Comparison of ENCODE assay signal across 32 cellular contexts in genomic region chr1:18582890-18583289, GRCh38. TPM values are rescaled to one million over a fixed set of nuclear protein-coding genes. Genes with fewer than 3 reads are reported as not detected.
"Had no signal": no experiment of that assay in that cellular context is flagged by ENCODE, and none has a peak within 500 bp of the region (broad histone marks: within the 10 kb centered on the region; RNA-seq: fewer than 3 reads in every experiment).

No MANE protein-coding gene starts in this region.

- DNase-seq: hippocampal formation; kidney glomerular epithelial cell; lower lobe of right lung; mammary epithelial cell; mesenchymal stem cell; naive thymus-derived CD8-positive, alpha-beta T cell; occipital lobe; sigmoid colon; small intestine; spleen; stimulated activated CD4-positive, alpha-beta T cell treated with anti-CD3 and anti-CD28 coated beads, Interleukin-4, amount 100 ng/mL, for 24 hours; stimulated activated naive CD4-positive, alpha-beta T cell; trophoblast cell; upper lobe of right lung had no signal

- H3K9me3 Mint-ChIP-seq: naive thymus-derived CD8-positive, alpha-beta T cell; nephron; neural crest cell; stimulated activated effector memory CD8-positive, alpha-beta T cell treated with anti-CD3 and anti-CD28 coated beads, Interleukin-12 subunit alpha, Interleukin-12 subunit beta, amount 100 ng/mL, for 72 hours; stimulated activated naive CD8-positive, alpha-beta T cell treated with anti-CD3 and anti-CD28 coated beads, Interleukin-15, Interleukin-2, amounts not matched to agents 100 ng/mL and 50 ng/mL, for 24 hours had no signal

- H3K36me3 ChIP-seq: lower lobe of right lung, neutrophil, ovary, prostate gland, sigmoid colon, spleen, suprapubic skin, thoracic aorta, tibial artery, upper lobe of right lung had no signal

- H3K36me3 Mint-ChIP-seq: naive thymus-derived CD8-positive, alpha-beta T cell; stimulated activated effector memory CD8-positive, alpha-beta T cell treated with anti-CD3 and anti-CD28 coated beads, Interleukin-12 subunit alpha, Interleukin-12 subunit beta, amount 100 ng/mL, for 72 hours had no signal

- FAIRE-seq: keratinocyte, small intestine, urothelium cell line had no signal

- H3K27ac Mint-ChIP-seq: naive thymus-derived CD8-positive, alpha-beta T cell; nephron; stimulated activated effector memory CD8-positive, alpha-beta T cell treated with anti-CD3 and anti-CD28 coated beads, Interleukin-12 subunit alpha, Interleukin-12 subunit beta, amount 100 ng/mL, for 72 hours; stimulated activated naive CD8-positive, alpha-beta T cell treated with anti-CD3 and anti-CD28 coated beads, Interleukin-15, Interleukin-2, amounts not matched to agents 100 ng/mL and 50 ng/mL, for 24 hours had no signal

- H3K4me1 Mint-ChIP-seq: neural crest cell; stimulated activated effector memory CD8-positive, alpha-beta T cell treated with anti-CD3 and anti-CD28 coated beads, Interleukin-12 subunit alpha, Interleukin-12 subunit beta, amount 100 ng/mL, for 72 hours had no signal

- H3K9me3 ChIP-seq: lower lobe of right lung, neutrophil, ovary, prostate gland, sigmoid colon, spleen, suprapubic skin, thoracic aorta, tibial artery, upper lobe of right lung had no signal

- H3K4me1 ChIP-seq: prostate gland had no signal

- H3K27ac ChIP-seq: lower lobe of right lung, neutrophil, ovary, prostate gland, sigmoid colon, spleen, suprapubic skin, thoracic aorta, tibial artery, upper lobe of right lung had no signal

- H3K4me3 Mint-ChIP-seq: naive thymus-derived CD8-positive, alpha-beta T cell; nephron; neural crest cell; stimulated activated effector memory CD8-positive, alpha-beta T cell treated with anti-CD3 and anti-CD28 coated beads, Interleukin-12 subunit alpha, Interleukin-12 subunit beta, amount 100 ng/mL, for 72 hours; stimulated activated naive CD8-positive, alpha-beta T cell treated with anti-CD3 and anti-CD28 coated beads, Interleukin-15, Interleukin-2, amounts not matched to agents 100 ng/mL and 50 ng/mL, for 24 hours had no signal

- H3K4me3 ChIP-seq: lower lobe of right lung, ovary, prostate gland, sigmoid colon, spleen, suprapubic skin, thoracic aorta, tibial artery, upper lobe of right lung had no signal

- ATAC-seq: left lobe of liver; naive thymus-derived CD8-positive, alpha-beta T cell; stimulated activated effector memory CD8-positive, alpha-beta T cell treated with anti-CD3 and anti-CD28 coated beads, Interleukin-12 subunit alpha, Interleukin-12 subunit beta, amount 100 ng/mL, for 72 hours had no signal

- H3K27me3 ChIP-seq: ovary had no signal

RNA-seq across cellular contexts. Expression of gene PAX7, which starts 47.8 kb away (rescaled TPM):
- total RNA-seq: left cardiac atrium; left lobe of liver; liver; lower lobe of right lung; mammary epithelial cell; mucosa of gallbladder; naive thymus-derived CD8-positive, alpha-beta T cell; occipital lobe; ovary; right cardiac atrium; sigmoid colon; spleen; subcutaneous adipose tissue; thoracic aorta; upper lobe of right lung had no signal
- polyA plus RNA-seq: keratinocyte; liver; mammary epithelial cell; naive thymus-derived CD8-positive, alpha-beta T cell; ovary; right cardiac atrium; sigmoid colon; spleen had no signal
